Comparison of ENCODE assay signal across 16 cellular contexts in genomic region chr6:129700666-129701065, GRCh38. TPM values are rescaled to one million over a fixed set of nuclear protein-coding genes. Genes with fewer than 3 reads are reported as not detected.
DNase-seq lines count a peak whose midpoint lies in the region; ATAC-seq and TF ChIP-seq lines count a peak whose summit lies in the region.
"Had no signal": no experiment of that assay in that cellular context is flagged by ENCODE, and none has a peak within 500 bp of the region (broad histone marks: within the 10 kb centered on the region; RNA-seq: fewer than 3 reads in every experiment).

No MANE protein-coding gene starts in this region.

- peaks cover 0 to 71% (median 0%) of the 10 kb centered on the region in 11 experiments; a peak in 7 of 22 replicates for H3K36me3 ChIP-seq in BLaER1 treated with 17β-estradiol and CSF1 and Interleukin-3, amounts not matched to agents 10 nM and 100 nM
- H3K36me3 ChIP-seq in IMR-90 (ENCODE audit: control insufficient read depth, insufficient read depth, low read length) (no peaks in the 10 kb centered on the region), stomach (no peaks in the 10 kb centered on the region), trophoblast cell (ENCODE audit: control insufficient read depth in 1 of 2, insufficient read depth in 2 of 2, low read length in 2 of 2) (no peaks in the 10 kb centered on the region)

- peak overlapping the region; percentile 87; the same call in 1 of the 2 replicates for H3K14ac ChIP-seq in IMR-90 (replicated peaks; ENCODE audit: low read depth, low read length)
- no peak overlapping the region for H3K14ac ChIP-seq in trophoblast cell (ENCODE audit: low read length)

- H3K27ac Mint-ChIP-seq in dendritic cell treated with granulocyte-macrophage colony-stimulating factor and Interleukin-4, amounts not matched to agents 40 ng/mL and 50 ng/mL, for 4 days = peak overlapping the region; percentile 71
- H3K27ac Mint-ChIP-seq in osteocyte (ENCODE audit: unreplicated experiment) (peak overlapping the region; percentile 74), endothelial cell (ENCODE audit: unreplicated experiment) (no peak overlapping the region)
- H3K27ac Mint-ChIP-seq: CD4-positive, CD25-positive, alpha-beta regulatory T cell; H9 had no signal

- H2BK20ac ChIP-seq in IMR-90 (ENCODE audit: low read depth, low read length) = peak overlapping the region; percentile 74

- no peaks in the 10 kb centered on the region for H3K27me3 ChIP-seq in BLaER1 treated with 17β-estradiol and CSF1 and Interleukin-3, amounts not matched to agents 10 nM and 100 nM
- H3K27me3 ChIP-seq in IMR-90 (ENCODE audit: control insufficient read depth, insufficient read depth, low read length) (no peaks in the 10 kb centered on the region), stomach (no peaks in the 10 kb centered on the region), trophoblast cell (ENCODE audit: insufficient read depth, low read length) (no peaks in the 10 kb centered on the region)

- TF ChIP-seq CTCF in IMR-90 (conservative IDR thresholded peaks at IDR 0.05; ENCODE audit: low read depth, low read length) (no peak), osteocyte (IDR thresholded peaks at IDR 0.05) (no peak), stomach (IDR thresholded peaks at IDR 0.05) (no peak), endothelial cell (IDR thresholded peaks at IDR 0.05; ENCODE audit: unreplicated experiment) (no peak)

- peak overlapping the region; percentile 91 for H2BK120ac ChIP-seq in IMR-90 (ENCODE audit: low read depth, low read length)
- H2BK120ac ChIP-seq in trophoblast cell (ENCODE audit: insufficient read depth, low read length, poor library complexity) = no peak overlapping the region

- peaks cover 71% of the 10 kb centered on the region for H3K4me1 Mint-ChIP-seq in dendritic cell treated with granulocyte-macrophage colony-stimulating factor and Interleukin-4, amounts not matched to agents 40 ng/mL and 50 ng/mL, for 4 days (ENCODE audit: low read depth)
- peaks cover 43% of the 10 kb centered on the region for H3K4me1 Mint-ChIP-seq in osteocyte (ENCODE audit: unreplicated experiment)
- peaks cover 56% of the 10 kb centered on the region for H3K4me1 Mint-ChIP-seq in endothelial cell (ENCODE audit: unreplicated experiment)

- H3K4ac ChIP-seq in IMR-90 (ENCODE audit: low read depth, low read length) = peak overlapping the region; percentile 47; the same call in 1 of the 2 replicates
- no peak overlapping the region for H3K4ac ChIP-seq in trophoblast cell (ENCODE audit: low read depth, low read length)

- no peak overlapping the region for H2AK9ac ChIP-seq in IMR-90 (replicated peaks; ENCODE audit: low read depth, low read length, poor library complexity)

- H3K9me3 ChIP-seq in BLaER1 treated with 17β-estradiol and CSF1 and Interleukin-3, amounts not matched to agents 10 nM and 100 nM (replicated peaks in 1 of 11) = peaks cover 5 to 37% (median 13%) of the 10 kb centered on the region in 11 experiments; a peak in 15 of 22 replicates
- H3K9me3 ChIP-seq in IMR-90 (ENCODE audit: control insufficient read depth, insufficient read depth, low read length) = no peaks in the 10 kb centered on the region
- H3K9me3 ChIP-seq in stomach = no peaks in the 10 kb centered on the region
- no peaks in the 10 kb centered on the region for H3K9me3 ChIP-seq in trophoblast cell (ENCODE audit: insufficient read depth, low read depth, low read length)

- no peaks in the 10 kb centered on the region for H3K27me3 Mint-ChIP-seq in dendritic cell treated with granulocyte-macrophage colony-stimulating factor and Interleukin-4, amounts not matched to agents 40 ng/mL and 50 ng/mL, for 4 days
- H3K27me3 Mint-ChIP-seq in osteocyte (ENCODE audit: unreplicated experiment) (no peaks in the 10 kb centered on the region), endothelial cell (ENCODE audit: unreplicated experiment) (peaks cover 2% of the 10 kb centered on the region)
- H3K27me3 Mint-ChIP-seq: CD4-positive, CD25-positive, alpha-beta regulatory T cell; IgD-negative memory B cell had no signal

- H3K79me1 ChIP-seq in IMR-90 (ENCODE audit: low read depth in 1 of 2, low read length in 2 of 2) (peaks cover 34 to 61% of the 10 kb centered on the region in 2 experiments), trophoblast cell (ENCODE audit: low read length) (no peaks in the 10 kb centered on the region)

- peak overlapping the region; percentile 9 for H3K4me3 Mint-ChIP-seq in dendritic cell treated with granulocyte-macrophage colony-stimulating factor and Interleukin-4, amounts not matched to agents 40 ng/mL and 50 ng/mL, for 4 days
- H3K4me3 Mint-ChIP-seq in osteocyte (ENCODE audit: unreplicated experiment) = no peak overlapping the region
- H3K4me3 Mint-ChIP-seq in endothelial cell (ENCODE audit: unreplicated experiment) = no peak overlapping the region
- H3K4me3 Mint-ChIP-seq: CD4-positive, CD25-positive, alpha-beta regulatory T cell; H9; IgD-negative memory B cell had no signal

- H3K56ac ChIP-seq in IMR-90 (ENCODE audit: extremely low read depth, insufficient read depth, low read length) = no peak overlapping the region; the same call in 1 of the 2 replicates

- peak overlapping the region; percentile 46 for H2BK5ac ChIP-seq in IMR-90 (ENCODE audit: low read depth, low read length, poor library complexity, severe bottlenecking)
- H2BK5ac ChIP-seq in trophoblast cell (ENCODE audit: low read depth, low read length, poor library complexity) = no peak overlapping the region

- peaks cover 77% of the 10 kb centered on the region for H3K36me3 Mint-ChIP-seq in dendritic cell treated with granulocyte-macrophage colony-stimulating factor and Interleukin-4, amounts not matched to agents 40 ng/mL and 50 ng/mL, for 4 days (ENCODE audit: low read depth)
- peaks cover 9% of the 10 kb centered on the region for H3K36me3 Mint-ChIP-seq in osteocyte (ENCODE audit: unreplicated experiment)
- peaks cover 48% of the 10 kb centered on the region for H3K36me3 Mint-ChIP-seq in endothelial cell (ENCODE audit: low read depth, unreplicated experiment)

- DNase-seq in IMR-90 = no peak
- DNase-seq in osteocyte (ENCODE audit: extremely low spot score, unreplicated experiment) = no peak
- DNase-seq in stomach = no peak
- DNase-seq in trophoblast cell = no peak
- DNase-seq in endothelial cell (ENCODE audit: low spot score) = no peak
- DNase-seq: Caco-2; CD4-positive, CD25-positive, alpha-beta regulatory T cell; DMS153; H9; NCI-H1417; NCI-H187 treated with DMSO at 0.1 percent for 48 hours; NCI-H69; SHP77 treated with DMSO at 0.1 percent for 48 hours had no signal

- H3K18ac ChIP-seq in IMR-90 (ENCODE audit: low read depth, low read length) = peak overlapping the region; percentile 33; the same call in 1 of the 2 replicates
- no peak overlapping the region for H3K18ac ChIP-seq in trophoblast cell (ENCODE audit: low read length)

- peak overlapping the region in 6 of 11 experiments; percentile 32 to 79 (median 63); a peak in 9 of 22 replicates for H3K27ac ChIP-seq in BLaER1 treated with 17β-estradiol and CSF1 and Interleukin-3, amounts not matched to agents 10 nM and 100 nM
- H3K27ac ChIP-seq in IMR-90 (ENCODE audit: insufficient read depth, low read length) (no peak overlapping the region), stomach (no peak overlapping the region), trophoblast cell (ENCODE audit: low read depth, low read length) (no peak overlapping the region)

- peak overlapping the region in 7 of 11 experiments; percentile 4 to 96 (median 59); a peak in 11 of 22 replicates for H3K4me2 ChIP-seq in BLaER1 treated with 17β-estradiol and CSF1 and Interleukin-3, amounts not matched to agents 10 nM and 100 nM
- no peak overlapping the region for H3K4me2 ChIP-seq in IMR-90 (ENCODE audit: low read depth, low read length)
- no peak overlapping the region for H3K4me2 ChIP-seq in trophoblast cell (ENCODE audit: low read length)

- BruUV-seq in IMR-90 (replicated peaks; lab: Mats Ljungman, UMichigan) = no TSS peak

- H2AK5ac ChIP-seq in IMR-90 (ENCODE audit: low read depth, low read length) = peak overlapping the region; percentile 82
- H2AK5ac ChIP-seq in trophoblast cell (ENCODE audit: low read length) = no peak overlapping the region

- dilution Hi-C loops in IMR-90 (cut with HindIII; ENCODE audit: low sequenced_read_pairs, unreplicated experiment) = no loop called here

- no peaks in the 10 kb centered on the region for H3K9me3 Mint-ChIP-seq in dendritic cell treated with granulocyte-macrophage colony-stimulating factor and Interleukin-4, amounts not matched to agents 40 ng/mL and 50 ng/mL, for 4 days
- H3K9me3 Mint-ChIP-seq in osteocyte (ENCODE audit: unreplicated experiment) = no peaks in the 10 kb centered on the region
- H3K9me3 Mint-ChIP-seq in endothelial cell (ENCODE audit: unreplicated experiment) = no peaks in the 10 kb centered on the region
- H3K9me3 Mint-ChIP-seq: H9, IgD-negative memory B cell had no signal

- H4K8ac ChIP-seq in IMR-90 (ENCODE audit: low read depth in 2 of 2, low read length in 2 of 2) (peak overlapping the region in 1 of 2 experiments; percentile 81; a peak in 2 of 4 replicates), trophoblast cell (ENCODE audit: low read depth, low read length) (no peak overlapping the region)

- peak overlapping the region; percentile 79; the same call in 1 of the 2 replicates for H3K23ac ChIP-seq in IMR-90 (ENCODE audit: low read depth, low read length)
- no peak overlapping the region for H3K23ac ChIP-seq in trophoblast cell (ENCODE audit: low read length)

- peaks cover 7% of the 10 kb centered on the region for H3K9me1 ChIP-seq in IMR-90 (ENCODE audit: insufficient read depth, low read length)

- H3K4me1 ChIP-seq in BLaER1 treated with 17β-estradiol and CSF1 and Interleukin-3, amounts not matched to agents 10 nM and 100 nM = peaks cover 10 to 99% (median 40%) of the 10 kb centered on the region in 10 experiments
- H3K4me1 ChIP-seq in IMR-90 (ENCODE audit: control insufficient read depth, insufficient read depth, low read length) (peaks cover 11% of the 10 kb centered on the region), stomach (peaks cover 11 to 84% (median 14%) of the 10 kb centered on the region in 4 donors), trophoblast cell (ENCODE audit: control insufficient read depth in 1 of 2, insufficient read depth in 2 of 2, low read length in 2 of 2) (no peaks in the 10 kb centered on the region)

- no peak overlapping the region for H3K4me3 ChIP-seq in BLaER1 treated with 17β-estradiol and CSF1 and Interleukin-3, amounts not matched to agents 10 nM and 100 nM
- no peak overlapping the region for H3K4me3 ChIP-seq in IMR-90 (ENCODE audit: insufficient read depth, low read depth, low read length)
- H3K4me3 ChIP-seq in stomach = no peak overlapping the region
- H3K4me3 ChIP-seq in trophoblast cell (ENCODE audit: low read depth, low read length) = no peak overlapping the region

- peak overlapping the region; percentile 21; the same call in 1 of the 2 replicates for H4K91ac ChIP-seq in IMR-90 (ENCODE audit: insufficient read depth, low read depth, low read length)
- H4K91ac ChIP-seq in trophoblast cell (ENCODE audit: low read depth, low read length) = no peak overlapping the region

- WGBS in IMR-90 (ENCODE audit: extremely low coverage in 2 of 2, insufficient read length in 1 of 2), 2 experiments = no CpG with 5 or more reads among the region's 2 CpGs
- 80 to 93% (median 85%) methylated on average over 2 of the region's 2 CpGs for WGBS in stomach, 5 donors
- WGBS in trophoblast cell (ENCODE audit: extremely low coverage, insufficient coverage, insufficient read length) = no CpG with 5 or more reads among the region's 2 CpGs

- TF ChIP-seq EP300 in stomach (IDR thresholded peaks at IDR 0.05) = no peak

- POLR2A ChIA-PET in IMR-90 (lab: Charles Lee; ENCODE audit: unreplicated experiment) = no interaction called here

- no peak for TF ChIP-seq RAD21 in IMR-90 (IDR thresholded peaks at IDR 0.05; ENCODE audit: low read length)

- H4K12ac ChIP-seq in trophoblast cell (ENCODE audit: low read depth, low read length) = no peak overlapping the region

- H2AFZ ChIP-seq in IMR-90 (replicated peaks; ENCODE audit: low read length, poor library complexity) (no peak overlapping the region), trophoblast cell (ENCODE audit: insufficient read depth, low read length, poor library complexity) (no peak overlapping the region)

- TF ChIP-seq POLR2A in IMR-90 (IDR thresholded peaks at IDR 0.05; ENCODE audit: low read depth, low read length) = no peak
- TF ChIP-seq POLR2A in stomach (IDR thresholded peaks at IDR 0.05) = no peak

- peak overlapping the region; percentile 23; the same call in 1 of the 2 replicates for H4K5ac ChIP-seq in IMR-90 (ENCODE audit: low read depth, low read length)

- no peak for ATAC-seq in IMR-90 (ENCODE audit: low read depth)

- no peak overlapping the region for H2BK12ac ChIP-seq in trophoblast cell (ENCODE audit: low read length)

- CTCF ChIA-PET in IMR-90 (lab: Yijun Ruan, JAX) = interaction anchor here (1.0 kb wide), 1 partner anchor 10 kb away, joined by 3 read pairs; no protein-coding TSS in a partner anchor

- H2BK15ac ChIP-seq in IMR-90 (ENCODE audit: low read depth, low read length) = peak overlapping the region; percentile 9; the same call in 2 of the 3 replicates

- no peaks in the 10 kb centered on the region for H3K79me2 ChIP-seq in trophoblast cell (ENCODE audit: control insufficient read depth, insufficient read depth, low read length, poor library complexity)

- in situ Hi-C loops in IMR-90 (cut with MboI; ENCODE audit: low sequenced_read_pairs) = no loop called here

- intact Hi-C loops in IMR-90 (cut with micrococcal nuclease) = no loop called here
- intact Hi-C loops in dendritic cell treated with granulocyte-macrophage colony-stimulating factor and Interleukin-4, amounts not matched to agents 40 ng/mL and 50 ng/mL, for 4 days (cut with micrococcal nuclease) = no loop called here
- intact Hi-C loops in stomach (cut with DNase I; ENCODE audit: low total_unique reads) = no loop called here

- H4K20me1 ChIP-seq in BLaER1 treated with 17β-estradiol and CSF1 and Interleukin-3, amounts not matched to agents 10 nM and 100 nM = peaks cover 0 to 62% (median 0%) of the 10 kb centered on the region in 11 experiments; a peak in 2 of 22 replicates
- no peaks in the 10 kb centered on the region for H4K20me1 ChIP-seq in IMR-90 (ENCODE audit: insufficient read depth, low read length)

- no peak overlapping the region for H3K9ac ChIP-seq in BLaER1 treated with 17β-estradiol and CSF1 and Interleukin-3, amounts not matched to agents 10 nM and 100 nM
- H3K9ac ChIP-seq in IMR-90 (ENCODE audit: low read depth, low read length) (no peak overlapping the region), trophoblast cell (ENCODE audit: low read length) (no peak overlapping the region)

RNA-seq across cellular contexts. Expression of gene ARHGAP18, which starts 9.3 kb away (rescaled TPM):
- total RNA-seq in IMR-90 (2012; rRNA removed) = 17.0 and 25.0 TPM in 2 replicates
- polyA plus RNA-seq in IMR-90 (2012; rRNA removed) = 5.0 and 6.2 TPM in 2 replicates
- polyA plus RNA-seq in IMR-90 (2012; cell fraction: cytosol; rRNA removed) = 1.0 and 1.2 TPM in 2 replicates
- polyA plus RNA-seq in IMR-90 (2012; cell fraction: nucleus; rRNA removed; ENCODE audit: low replicate concordance) = 0.46 and 3.5 TPM in 2 replicates
- total RNA-seq in osteocyte = 12.8 and 13.3 TPM in 2 replicates
- 100 to 1,000 TPM in 1 of 5 donors, 10 to 100 TPM in 4; 20.0 to 104 (median 34.4) TPM for total RNA-seq in stomach
- polyA plus RNA-seq in stomach = 10 to 100 TPM in 2 of 3 donors, 1 to 10 TPM in 1; 6.0 to 26.0 (median 20.5) TPM
- polyA plus RNA-seq in trophoblast cell (2013) = 37.1 and 39.9 TPM in 2 replicates
- total RNA-seq in endothelial cell (ENCODE audit: unreplicated experiment) = 102 TPM

Comparison
In these comparisons a context has a peak if more than half of its experiments do, and no peak if none do; other contexts are left out.
1. H3K27ac ChIP-seq: peak in BLaER1 treated with 17β-estradiol and CSF1 and Interleukin-3, amounts not matched to agents 10 nM and 100 nM (6 of 11); none in IMR-90 (single experiment), stomach (0 of 5) and trophoblast cell (single experiment).
2. H3K4me2 ChIP-seq: peak in BLaER1 treated with 17β-estradiol and CSF1 and Interleukin-3, amounts not matched to agents 10 nM and 100 nM (7 of 11); none in IMR-90 (single experiment) and trophoblast cell (single experiment).